Comparison of ENCODE assay signal across 11 cellular contexts in the genomic region with DNA sequence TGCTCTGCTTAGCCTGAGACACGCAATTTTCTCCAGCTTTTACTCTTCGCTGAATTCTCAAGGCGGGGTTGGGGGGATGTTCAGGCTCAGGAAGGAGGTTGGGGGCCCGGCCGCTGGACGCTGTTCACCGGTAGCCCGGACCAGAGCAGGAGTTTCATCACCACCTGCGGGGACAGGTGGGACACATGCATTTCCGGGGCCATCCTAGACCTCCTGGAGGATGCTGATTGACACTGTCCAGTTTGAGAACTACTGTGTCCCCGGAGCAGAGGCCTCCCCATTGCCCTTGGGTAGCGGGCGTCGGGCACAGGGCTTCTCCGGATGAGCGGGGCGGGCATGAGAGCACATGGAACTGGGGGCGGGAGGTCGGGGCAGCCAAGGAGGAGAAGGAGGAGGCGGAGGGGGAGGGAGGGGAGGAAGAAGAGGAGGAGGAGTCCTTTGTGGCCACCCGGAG.
DNase-seq lines count a peak whose midpoint lies in the region; ATAC-seq and TF ChIP-seq lines count a peak whose summit lies in the region.
"Had no signal": no experiment of that assay in that cellular context is flagged by ENCODE, and none has a peak within 500 bp of the region (broad histone marks: within the 10 kb centered on the region; RNA-seq: fewer than 3 reads in every experiment).

No MANE protein-coding gene starts in this region.

- no TSS peak for BruUV-seq in Caco-2 (replicated peaks; lab: Mats Ljungman, UMichigan)

- no peak overlapping the region for H3K27ac ChIP-seq in HUES6 (ENCODE audit: low read depth, low read length)
- H3K27ac ChIP-seq in ectodermal cell (ENCODE audit: insufficient read depth, low read depth, low read length, poor library complexity, severe bottlenecking), result no peak overlapping the region
- H3K27ac ChIP-seq in neutrophil, result no peak overlapping the region
- no peak overlapping the region for H3K27ac ChIP-seq in MM.1S (ENCODE audit: low read length)
- H3K27ac ChIP-seq: KMS-11 had no signal

- no peak overlapping the region for H3K4me2 ChIP-seq in MM.1S (ENCODE audit: low read depth, low read length)
- H3K4me2 ChIP-seq: KMS-11 had no signal

- peaks cover 7% of the 10 kb centered on the region; the same call in 1 of the 2 replicates for H3K4me1 ChIP-seq in Caco-2
- peaks cover 4% of the 10 kb centered on the region; the same call in 1 of the 2 replicates for H3K4me1 ChIP-seq in HUES6 (ENCODE audit: control insufficient read depth, insufficient read depth, low read length)
- no peaks in the 10 kb centered on the region for H3K4me1 ChIP-seq in ectodermal cell (ENCODE audit: control insufficient read depth, insufficient read depth, low read length)
- H3K4me1 ChIP-seq in neutrophil (ENCODE audit: control insufficient read depth in 1 of 2, insufficient read depth in 1 of 2, low read depth in 1 of 2, low read length in 1 of 2), result peaks cover 34 to 39% of the 10 kb centered on the region in 2 experiments
- no peaks in the 10 kb centered on the region for H3K4me1 ChIP-seq in MM.1S (ENCODE audit: low read length)

- no peaks in the 10 kb centered on the region for H3K79me2 ChIP-seq in MM.1S (ENCODE audit: low read length)

- CTCF ChIA-PET in Caco-2 (lab: Charles Lee), result interaction anchor here (0.8 to 1.5 kb wide), 2 partner anchors 28 to 218 kb away, joined by 4 to 6 read pairs; no protein-coding TSS in a partner anchor

- TF ChIP-seq CTCF in Caco-2 (IDR thresholded peaks at IDR 0.05; ENCODE audit: insufficient read depth in 1 of 2, low read depth in 1 of 2, low read length in 1 of 2, severe bottlenecking in 1 of 2, unreplicated experiment in 1 of 2), result no peak
- TF ChIP-seq CTCF in neutrophil (IDR thresholded peaks at IDR 0.05), result no peak
- no peak for TF ChIP-seq CTCF in MM.1S (IDR thresholded peaks at IDR 0.05; ENCODE audit: low read length)

- DNase-seq in Caco-2 (no peak), MM.1S (no peak), anterior cingulate cortex (lab: John Stamatoyannopoulos, UW) (no peak)
- no peak for DNase-seq in stimulated activated CD4-positive, alpha-beta T cell treated with anti-CD3 and anti-CD28 coated beads, Interleukin-15, amount 100 ng/mL, for 24 hours
- DNase-seq: activated CD8-positive, alpha-beta memory T cell treated with anti-CD3 and anti-CD28 coated beads for 24 hours; cortex of kidney had no signal

- H3K36me3 ChIP-seq in Caco-2 (ENCODE audit: control insufficient read depth, insufficient read depth, low read length), result no peaks in the 10 kb centered on the region
- no peaks in the 10 kb centered on the region for H3K36me3 ChIP-seq in HUES6 (ENCODE audit: control insufficient read depth, insufficient read depth, low read length)
- H3K36me3 ChIP-seq in ectodermal cell (ENCODE audit: control insufficient read depth, insufficient read depth, low read length), result no peaks in the 10 kb centered on the region
- no peaks in the 10 kb centered on the region for H3K36me3 ChIP-seq in neutrophil
- no peaks in the 10 kb centered on the region for H3K36me3 ChIP-seq in MM.1S (replicated peaks; ENCODE audit: insufficient read depth, low read length)

- peaks cover 11% of the 10 kb centered on the region for H3K4me1 Mint-ChIP-seq in Caco-2 (ENCODE audit: low read depth, unreplicated experiment)

- H3F3A ChIP-seq in MM.1S (ENCODE audit: insufficient read depth, low read length), result no peaks in the 10 kb centered on the region

- H3K4me3 ChIP-seq in Caco-2 (ENCODE audit: low read depth, low read length), result no peak overlapping the region; the same call in 1 of the 2 replicates
- H3K4me3 ChIP-seq in HUES6 (ENCODE audit: low read depth, low read length), result peak overlapping the region; percentile 67
- peak overlapping the region; percentile 50 for H3K4me3 ChIP-seq in ectodermal cell (ENCODE audit: insufficient read depth, low read depth, low read length)
- peak overlapping the region; percentile 56 to 63 for H3K4me3 ChIP-seq in neutrophil (ENCODE audit: low read depth in 1 of 2, low read length in 1 of 2)
- H3K4me3 ChIP-seq in MM.1S (ENCODE audit: low read length), result no peak overlapping the region

- POLR2A ChIA-PET in Caco-2 (lab: Charles Lee), result no interaction called here

- intact Hi-C loops in Caco-2 (cut with micrococcal nuclease; ENCODE audit: unreplicated experiment), result no loop called here

- H4K20me1 ChIP-seq in MM.1S (ENCODE audit: insufficient read depth, low read length), result no peaks in the 10 kb centered on the region

- H3K27ac Mint-ChIP-seq in Caco-2 (ENCODE audit: unreplicated experiment), result no peak overlapping the region

- no peaks in the 10 kb centered on the region for H3K36me3 Mint-ChIP-seq in Caco-2 (ENCODE audit: insufficient read depth, unreplicated experiment)

- H3K9ac ChIP-seq in HUES6 (ENCODE audit: low read length) (no peak overlapping the region), MM.1S (ENCODE audit: low read length) (no peak overlapping the region)
- H3K9ac ChIP-seq: KMS-11 had no signal

- H3K9me2 ChIP-seq in MM.1S (replicated peaks; ENCODE audit: insufficient read depth, low read length), result no peaks in the 10 kb centered on the region

- H3K27me3 Mint-ChIP-seq in Caco-2 (ENCODE audit: insufficient read depth, unreplicated experiment), result peaks cover 8% of the 10 kb centered on the region

- peak overlapping the region; percentile 39 for H3K4me3 Mint-ChIP-seq in Caco-2 (ENCODE audit: unreplicated experiment)

- H3K9me3 ChIP-seq in Caco-2 (no peaks in the 10 kb centered on the region), HUES6 (ENCODE audit: control insufficient read depth, insufficient read depth, low read depth, low read length) (no peaks in the 10 kb centered on the region), ectodermal cell (ENCODE audit: control insufficient read depth, low read length) (no peaks in the 10 kb centered on the region), neutrophil (no peaks in the 10 kb centered on the region), MM.1S (replicated peaks; ENCODE audit: insufficient read depth, low read length) (no peaks in the 10 kb centered on the region)

- 29 to 34% methylated on average over 21 of the region's 21 CpGs for WGBS in ectodermal cell, 2 experiments

- no peaks in the 10 kb centered on the region for H3K9me3 Mint-ChIP-seq in Caco-2 (ENCODE audit: unreplicated experiment)

- no peak overlapping the region for H2AFZ ChIP-seq in MM.1S (ENCODE audit: low read length)

- peaks cover 4% of the 10 kb centered on the region for H3K27me3 ChIP-seq in Caco-2 (replicated peaks; ENCODE audit: control insufficient read depth, insufficient read depth, low read length)
- peaks cover 46% of the 10 kb centered on the region for H3K27me3 ChIP-seq in HUES6 (ENCODE audit: control insufficient read depth, insufficient read depth, low read length)
- H3K27me3 ChIP-seq in ectodermal cell (ENCODE audit: control insufficient read depth, insufficient read depth, low read length, poor library complexity, severe bottlenecking), result peaks cover 41% of the 10 kb centered on the region
- peaks cover 41% of the 10 kb centered on the region for H3K27me3 ChIP-seq in neutrophil
- no peaks in the 10 kb centered on the region for H3K27me3 ChIP-seq in MM.1S (replicated peaks; ENCODE audit: insufficient read depth, low read length)

- ATAC-seq in GM18517 (IDR thresholded peaks at IDR 0.05; ENCODE audit: unreplicated experiment), result no peak

Comparison
In these comparisons a context has a peak if more than half of its experiments do, and no peak if none do; other contexts are left out.
1. H3K4me3 ChIP-seq: peak in HUES6 (single experiment), ectodermal cell (single experiment) and neutrophil (2 of 2); none in Caco-2 (single experiment) and MM.1S (single experiment).